Comparison of ENCODE assay signal across 11 cellular contexts in the genomic region with DNA sequence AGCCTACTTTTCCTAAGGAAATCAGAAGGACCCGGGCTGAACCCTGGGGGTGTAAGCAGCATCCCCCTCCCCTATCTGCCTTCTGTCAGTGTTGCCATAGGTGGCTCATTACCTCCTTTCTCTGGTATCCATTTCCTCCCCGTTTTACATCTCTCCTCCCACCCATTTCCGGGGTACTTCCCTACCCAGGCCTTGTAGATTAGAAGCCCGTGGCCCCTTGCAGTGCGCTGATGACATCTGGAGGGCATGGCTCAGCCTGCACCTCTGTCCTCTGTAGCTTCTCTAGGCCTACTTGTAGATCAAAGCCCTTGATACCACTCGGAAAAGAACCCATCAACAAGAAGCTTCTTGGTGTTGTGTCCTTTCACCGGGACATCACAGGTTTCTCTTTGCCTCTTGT.
A peak's percentile ranks its signal among the peaks of the same experiment; 100 is the strongest.
DNase-seq lines count a peak whose midpoint lies in the region; ATAC-seq, FAIRE-seq and TF ChIP-seq lines count a peak whose summit lies in the region.
"Had no signal": no experiment of that assay in that cellular context is flagged by ENCODE, and none has a peak within 500 bp of the region (broad histone marks: within the 10 kb centered on the region; RNA-seq: fewer than 3 reads in every experiment).

No MANE protein-coding gene starts in this region.

- 58% methylated on average over 7 of the region's 7 CpGs for WGBS in HepG2 (ENCODE audit: low lambda C conversion rate)
- 55% methylated on average over 6 of the region's 7 CpGs for WGBS in right lobe of liver (ENCODE audit: insufficient coverage, low coverage, low lambda C conversion rate, missing lambda C conversion rate)

- H3K27me3 Mint-ChIP-seq in activated naive CD4-positive, alpha-beta T cell treated with anti-CD3 and anti-CD28 coated beads for 36 hours (ENCODE audit: low read depth) = no peaks in the 10 kb centered on the region

- no peak for ATAC-seq in HepG2
- ATAC-seq in right lobe of liver = no peak
- peak; percentile 91 for ATAC-seq in HG03571 (IDR thresholded peaks at IDR 0.05; ENCODE audit: unreplicated experiment)
- ATAC-seq in HG02610 (IDR thresholded peaks at IDR 0.05; ENCODE audit: unreplicated experiment) = no peak

- DNase-seq in HepG2 (ENCODE audit: low spot score) (no peak), right lobe of liver (no peak), SKM-1 (lab: John Stamatoyannopoulos, UW; ENCODE audit: unreplicated experiment) (no peak), NCI-H510A (lab: John Stamatoyannopoulos, UW) (no peak)
- peak; percentile 79 for DNase-seq in activated naive CD4-positive, alpha-beta T cell treated with anti-CD3 and anti-CD28 coated beads for 36 hours
- DNase-seq in stimulated activated CD8-positive, alpha-beta memory T cell treated with anti-CD3 and anti-CD28 coated beads, Interleukin-4, amount 100 ng/mL, for 48 hours = peak; percentile 39

- H3K4me1 ChIP-seq in HepG2 (ENCODE audit: insufficient read depth, low read length) (no peaks in the 10 kb centered on the region), right lobe of liver (peaks cover 0 to 8% (median 4%) of the 10 kb centered on the region in 4 donors)

- peaks cover 3% of the 10 kb centered on the region for H3K36me3 Mint-ChIP-seq in activated naive CD4-positive, alpha-beta T cell treated with anti-CD3 and anti-CD28 coated beads for 36 hours (ENCODE audit: low read depth)

- H3K4me3 Mint-ChIP-seq in activated naive CD4-positive, alpha-beta T cell treated with anti-CD3 and anti-CD28 coated beads for 36 hours = peak overlapping the region; percentile 22

- H3K9me3 Mint-ChIP-seq in activated naive CD4-positive, alpha-beta T cell treated with anti-CD3 and anti-CD28 coated beads for 36 hours = no peaks in the 10 kb centered on the region

- POLR2A ChIA-PET in HepG2 (lab: Yijun Ruan, JAX) = no interaction called here

- TF ChIP-seq CTCF in HepG2 (CRISPR knock-in tag; IDR thresholded peaks at IDR 0.05) (0 out of 2 replicates have a peak, but pooled peaks have one; percentile 20), right lobe of liver (IDR thresholded peaks at IDR 0.05) (no peak)

- no peak for TF ChIP-seq RAD21 in HepG2 (CRISPR knock-in tag; IDR thresholded peaks at IDR 0.05)

- H3K4me3 ChIP-seq in HepG2 (replicated peaks in 1 of 3; ENCODE audit: insufficient read depth in 1 of 3, low read depth in 2 of 3, low read length in 3 of 3) = no peak overlapping the region
- no peak overlapping the region for H3K4me3 ChIP-seq in right lobe of liver

- no peaks in the 10 kb centered on the region for H3K36me3 ChIP-seq in HepG2 (replicated peaks in 1 of 2; ENCODE audit: control insufficient read depth in 1 of 2, insufficient read depth in 2 of 2, low read length in 2 of 2)
- H3K36me3 ChIP-seq in right lobe of liver = no peaks in the 10 kb centered on the region

- H3K9me3 ChIP-seq in HepG2 (ENCODE audit: low read length) = no peaks in the 10 kb centered on the region
- H3K9me3 ChIP-seq in right lobe of liver = no peaks in the 10 kb centered on the region

- TF ChIP-seq EP300 in HepG2 (IDR thresholded peaks at IDR 0.05; ENCODE audit: low read depth in 2 of 2, low read length in 2 of 2) = no peak
- no peak for TF ChIP-seq EP300 in HepG2 (CRISPR knock-in tag; IDR thresholded peaks at IDR 0.05; ENCODE audit: borderline replicate concordance)

- intact Hi-C loops in HepG2 (cut with micrococcal nuclease; ENCODE audit: unreplicated experiment) = loop anchor here (5.0 kb wide), 2 partner anchors 652 to 1226 kb away; no protein-coding TSS in a partner anchor
- intact Hi-C loops in right lobe of liver (cut with DNase I) = no loop called here
- intact Hi-C loops in activated naive CD4-positive, alpha-beta T cell treated with anti-CD3 and anti-CD28 coated beads for 36 hours (cut with micrococcal nuclease) = loop anchor here (1.0 to 10.0 kb wide), 4 partner anchors 38 to 1114 kb away; a partner anchor contains a TSS

- no peak for FAIRE-seq in HepG2 (lab: Jason Lieb, UNC)
- FAIRE-seq: islet of Langerhans, TTC549 had no signal

- peaks cover 58% of the 10 kb centered on the region for H3K4me1 Mint-ChIP-seq in activated naive CD4-positive, alpha-beta T cell treated with anti-CD3 and anti-CD28 coated beads for 36 hours (ENCODE audit: low read depth)

- no peak for TF ChIP-seq POLR2A in HepG2 (IDR thresholded peaks at IDR 0.05; ENCODE audit: insufficient read depth in 1 of 2, low read depth in 2 of 2, low read length in 2 of 2)
- TF ChIP-seq POLR2A in right lobe of liver (IDR thresholded peaks at IDR 0.05) = no peak

- H2AFZ ChIP-seq in HepG2 (ENCODE audit: low read length) = no peak overlapping the region

- no peak overlapping the region for H3K9ac ChIP-seq in HepG2 (ENCODE audit: insufficient read depth, low read depth, low read length)

- no peak overlapping the region for H3K27ac ChIP-seq in HepG2 (ENCODE audit: extremely low read length, insufficient read depth, low read length)
- H3K27ac ChIP-seq in right lobe of liver = no peak overlapping the region
- H3K27ac ChIP-seq: C4-2B had no signal

- in situ Hi-C loops in HepG2 (cut with HindIII; ENCODE audit: extremely low pct_ligation_motif_present, low pct_unique_long_range_greater_than_20kb) = loop anchor here (25.0 kb wide), 1 partner anchor 186 kb away; a partner anchor contains a TSS

- no peaks in the 10 kb centered on the region for H4K20me1 ChIP-seq in HepG2 (ENCODE audit: insufficient read depth, low read length)

- no peaks in the 10 kb centered on the region for H3K27me3 ChIP-seq in HepG2 (ENCODE audit: control insufficient read depth in 1 of 2, insufficient read depth in 2 of 2, low read length in 2 of 2)
- no peaks in the 10 kb centered on the region for H3K27me3 ChIP-seq in right lobe of liver

- no peak overlapping the region for H3K4me2 ChIP-seq in HepG2 (ENCODE audit: low read depth, low read length)

- H3K79me2 ChIP-seq in HepG2 (ENCODE audit: insufficient read depth, low read length) = no peaks in the 10 kb centered on the region

- BruUV-seq in HepG2 (replicated peaks; lab: Mats Ljungman, UMichigan) = no TSS peak

- CTCF ChIA-PET in HepG2 (lab: Yijun Ruan, JAX; ENCODE audit: low intra/inter-chr PET ratio, low total read pairs) = no interaction called here
- CTCF ChIA-PET in activated naive CD4-positive, alpha-beta T cell treated with anti-CD3 and anti-CD28 coated beads for 36 hours (lab: Charles Lee) = interaction anchor here (1.0 kb wide), 1 partner anchor 74 kb away, joined by 3 read pairs; no protein-coding TSS in a partner anchor

- H3K27ac Mint-ChIP-seq in activated naive CD4-positive, alpha-beta T cell treated with anti-CD3 and anti-CD28 coated beads for 36 hours = peak overlapping the region; percentile 89

TF ChIP-seq in HepG2, 621 proteins besides CTCF, POLR2A, EP300 and RAD21:
- TF ChIP-seq, protein P1, sequence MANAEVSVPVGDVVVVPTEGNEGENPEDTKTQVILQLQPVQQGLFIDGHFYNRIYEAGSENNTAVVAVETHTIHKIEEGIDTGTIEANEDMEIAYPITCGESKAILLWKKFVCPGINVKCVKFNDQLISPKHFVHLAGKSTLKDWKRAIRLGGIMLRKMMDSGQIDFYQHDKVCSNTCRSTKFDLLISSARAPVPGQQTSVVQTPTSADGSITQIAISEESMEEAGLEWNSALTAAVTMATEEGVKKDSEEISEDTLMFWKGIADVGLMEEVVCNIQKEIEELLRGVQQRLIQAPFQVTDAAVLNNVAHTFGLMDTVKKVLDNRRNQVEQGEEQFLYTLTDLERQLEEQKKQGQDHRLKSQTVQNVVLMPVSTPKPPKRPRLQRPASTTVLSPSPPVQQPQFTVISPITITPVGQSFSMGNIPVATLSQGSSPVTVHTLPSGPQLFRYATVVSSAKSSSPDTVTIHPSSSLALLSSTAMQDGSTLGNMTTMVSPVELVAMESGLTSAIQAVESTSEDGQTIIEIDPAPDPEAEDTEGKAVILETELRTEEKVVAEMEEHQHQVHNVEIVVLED (CRISPR knock-in tag; IDR thresholded peaks at IDR 0.05; ENCODE audit: borderline replicate concordance) = no peak
- TF ChIP-seq, protein P2, sequence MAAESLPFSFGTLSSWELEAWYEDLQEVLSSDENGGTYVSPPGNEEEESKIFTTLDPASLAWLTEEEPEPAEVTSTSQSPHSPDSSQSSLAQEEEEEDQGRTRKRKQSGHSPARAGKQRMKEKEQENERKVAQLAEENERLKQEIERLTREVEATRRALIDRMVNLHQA (CRISPR knock-in tag; IDR thresholded peaks at IDR 0.05) = no peak
- TF ChIP-seq YEATS2 (CRISPR knock-in tag; IDR thresholded peaks at IDR 0.05; ENCODE audit: borderline replicate concordance) = no peak
- TF ChIP-seq, protein P3, sequence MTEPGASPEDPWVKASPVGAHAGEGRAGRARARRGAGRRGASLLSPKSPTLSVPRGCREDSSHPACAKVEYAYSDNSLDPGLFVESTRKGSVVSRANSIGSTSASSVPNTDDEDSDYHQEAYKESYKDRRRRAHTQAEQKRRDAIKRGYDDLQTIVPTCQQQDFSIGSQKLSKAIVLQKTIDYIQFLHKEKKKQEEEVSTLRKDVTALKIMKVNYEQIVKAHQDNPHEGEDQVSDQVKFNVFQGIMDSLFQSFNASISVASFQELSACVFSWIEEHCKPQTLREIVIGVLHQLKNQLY (CRISPR knock-in tag; IDR thresholded peaks at IDR 0.05) = no peak
- TF ChIP-seq, protein P4, sequence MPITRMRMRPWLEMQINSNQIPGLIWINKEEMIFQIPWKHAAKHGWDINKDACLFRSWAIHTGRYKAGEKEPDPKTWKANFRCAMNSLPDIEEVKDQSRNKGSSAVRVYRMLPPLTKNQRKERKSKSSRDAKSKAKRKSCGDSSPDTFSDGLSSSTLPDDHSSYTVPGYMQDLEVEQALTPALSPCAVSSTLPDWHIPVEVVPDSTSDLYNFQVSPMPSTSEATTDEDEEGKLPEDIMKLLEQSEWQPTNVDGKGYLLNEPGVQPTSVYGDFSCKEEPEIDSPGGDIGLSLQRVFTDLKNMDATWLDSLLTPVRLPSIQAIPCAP (CRISPR knock-in tag; IDR thresholded peaks at IDR 0.05; ENCODE audit: low read depth) = no peak
- TF ChIP-seq HDAC1 (CRISPR knock-in tag; IDR thresholded peaks at IDR 0.05) = no peak

Comparison
In these comparisons a context has a peak if more than half of its experiments do, and no peak if none do; other contexts are left out.
1. intact Hi-C loops: an anchor here in HepG2 (5.0 kb wide) and activated naive CD4-positive, alpha-beta T cell treated with anti-CD3 and anti-CD28 coated beads for 36 hours (1.0 to 10.0 kb wide); none called in right lobe of liver.
2. DNase-seq: peak in activated naive CD4-positive, alpha-beta T cell treated with anti-CD3 and anti-CD28 coated beads for 36 hours (single experiment) and stimulated activated CD8-positive, alpha-beta memory T cell treated with anti-CD3 and anti-CD28 coated beads, Interleukin-4, amount 100 ng/mL, for 48 hours (single experiment); none in HepG2 (single experiment), right lobe of liver (0 of 3), SKM-1 (single experiment) and NCI-H510A (single experiment).